Comparison of ENCODE assay signal across 18 cellular contexts in genomic region chr14:96173646-96174475, GRCh38.
"Had no signal": no experiment of that assay in that cellular context is flagged by ENCODE, and none has a peak within 500 bp of the region (broad histone marks: within the 10 kb centered on the region; RNA-seq: fewer than 3 reads in every experiment).

No MANE protein-coding gene starts in this region.

- H3K27ac Mint-ChIP-seq: dendritic cell treated with granulocyte-macrophage colony-stimulating factor and Interleukin-4, amounts not matched to agents 40 ng/mL and 50 ng/mL, for 4 days; nephron; T-helper 2 cell treated with Interferon-gamma antibody and Interleukin-4, amounts not matched to agents 5 μg/mL and 100 μg/mL, for 36 hours had no signal

- H3K9me3 Mint-ChIP-seq: activated naive CD4-positive, alpha-beta T cell treated with anti-CD3 and anti-CD28 coated beads, Interleukin-2, amount 50 U/mL, for 72 hours; dendritic cell treated with granulocyte-macrophage colony-stimulating factor and Interleukin-4, amounts not matched to agents 40 ng/mL and 50 ng/mL, for 4 days; nephron; T-helper 2 cell treated with Interferon-gamma antibody and Interleukin-4, amounts not matched to agents 5 μg/mL and 100 μg/mL, for 36 hours had no signal

- H3K4me3 Mint-ChIP-seq: dendritic cell treated with granulocyte-macrophage colony-stimulating factor and Interleukin-4, amounts not matched to agents 40 ng/mL and 50 ng/mL, for 4 days; nephron; T-helper 2 cell treated with Interferon-gamma antibody and Interleukin-4, amounts not matched to agents 5 μg/mL and 100 μg/mL, for 36 hours had no signal

- ATAC-seq: activated naive CD4-positive, alpha-beta T cell treated with anti-CD3 and anti-CD28 coated beads, Interleukin-2, amount 50 U/mL, for 72 hours; left lobe of liver; stimulated activated naive CD8-positive, alpha-beta T cell treated with anti-CD3 and anti-CD28 coated beads, Interleukin-15, Interleukin-2, amounts not matched to agents 100 U/mL and 50 U/mL, for 24 hours had no signal

- DNase-seq: activated CD8-positive, alpha-beta memory T cell treated with anti-CD3 and anti-CD28 coated beads for 24 hours; activated CD8-positive, alpha-beta memory T cell treated with anti-CD3 and anti-CD28 coated beads, Interleukin-2, amount 50 U/mL, for 48 hours; activated effector memory CD4-positive, alpha-beta T cell treated with Interleukin-2 at 50 U/mL for 16 hours; activated T-cell treated with anti-CD3 and anti-CD28 coated beads, Interleukin-2, amount 50 U/mL, for 48 hours; adrenal gland; effector CD8-positive, alpha-beta T cell; esophagus squamous epithelium; islet precursor cell; midbrain; nucleus accumbens; retina; stimulated activated CD4-positive, alpha-beta T cell treated with anti-CD3 and anti-CD28 coated beads, Interleukin-2, amount 100 ng/mL, for 24 hours; stimulated activated naive CD8-positive, alpha-beta T cell treated with anti-CD3 and anti-CD28 coated beads, Interleukin-15, Interleukin-2, amounts not matched to agents 100 U/mL and 50 U/mL, for 24 hours had no signal

- H3K36me3 Mint-ChIP-seq: activated naive CD4-positive, alpha-beta T cell treated with anti-CD3 and anti-CD28 coated beads, Interleukin-2, amount 50 U/mL, for 72 hours had no signal
